14 cellular contexts compared by ENCODE assay signal in the genomic region with DNA sequence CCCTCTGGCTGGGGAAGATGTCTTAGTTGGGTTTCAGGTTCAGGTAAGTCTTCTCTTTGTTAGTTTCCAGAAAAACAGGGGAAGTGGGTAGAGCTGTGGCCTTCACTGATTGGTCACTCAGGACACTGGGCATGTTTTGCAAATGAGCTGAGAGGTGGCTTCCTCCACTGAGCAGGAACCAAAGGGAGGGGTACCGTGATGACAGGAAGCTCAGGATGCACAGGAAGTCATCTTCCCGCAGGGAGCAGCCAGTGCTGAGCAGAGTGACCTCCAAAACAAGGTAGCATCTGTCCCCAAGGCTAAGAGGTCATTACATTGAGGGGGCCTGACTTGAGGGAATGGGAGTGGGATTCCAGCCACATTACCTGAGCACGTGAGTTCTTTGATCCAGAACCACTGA. TPM values are rescaled to one million over a fixed set of nuclear protein-coding genes. Genes with fewer than 3 reads are reported as not detected.
DNase-seq lines count a peak whose midpoint lies in the region; ATAC-seq, FAIRE-seq and TF ChIP-seq lines count a peak whose summit lies in the region.
"Had no signal": no experiment of that assay in that cellular context is flagged by ENCODE, and none has a peak within 500 bp of the region (broad histone marks: within the 10 kb centered on the region; RNA-seq: fewer than 3 reads in every experiment).

No MANE protein-coding gene starts in this region.

- CTCF ChIA-PET in activated naive CD4-positive, alpha-beta T cell treated with anti-CD3 and anti-CD28 coated beads for 36 hours (lab: Charles Lee), result interaction anchor here (14.5 kb wide), 1 partner anchor 10 kb away, joined by 195 read pairs; no protein-coding TSS in a partner anchor
- CTCF ChIA-PET in GM12878 (lab: Yijun Ruan, JAX), result interaction anchor here (1.1 to 2.8 kb wide), 4 partner anchors 9 to 164 kb away, joined by 3 to 14 read pairs (median 6); no protein-coding TSS in a partner anchor

- intact Hi-C loops in activated naive CD4-positive, alpha-beta T cell treated with anti-CD3 and anti-CD28 coated beads for 36 hours (cut with micrococcal nuclease), result no loop called here
- intact Hi-C loops in GM12878 (cut with micrococcal nuclease; ENCODE audit: unreplicated experiment) (loop anchor here (5.0 kb wide), 1 partner anchor 164 kb away; no protein-coding TSS in a partner anchor), spleen (cut with DNase I; ENCODE audit: low total_unique reads) (no loop called here), left colon (cut with DNase I, micrococcal nuclease) (no loop called here)

- H4K20me1 ChIP-seq in OCI-LY1 (ENCODE audit: insufficient read depth, low read length) (no peaks in the 10 kb centered on the region), GM12878 (ENCODE audit: control insufficient read depth, insufficient read depth) (no peaks in the 10 kb centered on the region)

- TF ChIP-seq POLR2A in GM12878 (IDR thresholded peaks at IDR 0.05; ENCODE audit: low read depth, low read length) (peak; percentile 47; the same call in 1 of the 2 replicates), spleen (IDR thresholded peaks at IDR 0.05) (no peak)

- H3K79me2 ChIP-seq in OCI-LY1 (ENCODE audit: insufficient read depth, low read length) (no peaks in the 10 kb centered on the region), GM12878 (ENCODE audit: control insufficient read depth, insufficient read depth, low read length) (peaks cover 8% of the 10 kb centered on the region)

- peaks cover 19% of the 10 kb centered on the region; the same call in 1 of the 2 replicates for H3K36me3 ChIP-seq in OCI-LY1 (ENCODE audit: insufficient read depth, low read length)
- H3K36me3 ChIP-seq in GM12878 (ENCODE audit: control insufficient read depth in 2 of 2, insufficient read depth in 2 of 2, low read length in 1 of 2), result peaks cover 3 to 4% of the 10 kb centered on the region in 2 experiments; a peak in 3 of 4 replicates
- H3K36me3 ChIP-seq in spleen, result peaks cover 0 to 31% (median 23%) of the 10 kb centered on the region in 6 donors

- H3K27me3 Mint-ChIP-seq in activated naive CD4-positive, alpha-beta T cell treated with anti-CD3 and anti-CD28 coated beads for 36 hours (ENCODE audit: low read depth), result no peaks in the 10 kb centered on the region

- H3K27me3 ChIP-seq in OCI-LY1 (ENCODE audit: insufficient read depth, low read length) (no peaks in the 10 kb centered on the region), GM12878 (replicated peaks in 1 of 2; ENCODE audit: control insufficient read depth in 2 of 2, insufficient read depth in 2 of 2, low read length in 1 of 2) (no peaks in the 10 kb centered on the region), spleen (replicated peaks in 1 of 7) (no peaks in the 10 kb centered on the region)

- peaks cover 6% of the 10 kb centered on the region for H3K36me3 Mint-ChIP-seq in activated naive CD4-positive, alpha-beta T cell treated with anti-CD3 and anti-CD28 coated beads for 36 hours (ENCODE audit: low read depth)

- BruUV-seq in GM12878 (replicated peaks; lab: Mats Ljungman, UMichigan), result no TSS peak

- SMC1A ChIA-PET in GM12878 (lab: Charles Lee; ENCODE audit: uncharacterized antibody, unreplicated experiment), result interaction anchor here (1.3 to 2.3 kb wide), 3 partner anchors 10 to 76 kb away, joined by 3 to 8 read pairs (median 3); no protein-coding TSS in a partner anchor

- RAD21 ChIA-PET in GM12878 (lab: Charles Lee; ENCODE audit: unreplicated experiment), result interaction anchor here (1.0 to 2.3 kb wide), 5 partner anchors 9 to 165 kb away, joined by 4 to 13 read pairs (median 6); no protein-coding TSS in a partner anchor

- H3K4me3 Mint-ChIP-seq in activated naive CD4-positive, alpha-beta T cell treated with anti-CD3 and anti-CD28 coated beads for 36 hours, result no peak overlapping the region

- H3K4me1 ChIP-seq in OCI-LY1 (ENCODE audit: insufficient read depth, low read length, severe bottlenecking) (peaks cover 32% of the 10 kb centered on the region), GM12878 (ENCODE audit: control insufficient read depth, insufficient read depth, low read length) (peaks cover 18% of the 10 kb centered on the region), spleen (peaks cover 26 to 66% (median 41%) of the 10 kb centered on the region in 6 donors)

- peak overlapping the region; percentile 58 for H3K27ac Mint-ChIP-seq in activated naive CD4-positive, alpha-beta T cell treated with anti-CD3 and anti-CD28 coated beads for 36 hours

- H3K9me3 Mint-ChIP-seq in activated naive CD4-positive, alpha-beta T cell treated with anti-CD3 and anti-CD28 coated beads for 36 hours, result no peaks in the 10 kb centered on the region

- H3K9me2 ChIP-seq in OCI-LY1 (ENCODE audit: low read depth, low read length), result no peaks in the 10 kb centered on the region

- peak; percentile 53 for ATAC-seq in GM12878
- ATAC-seq in left colon, result no peak

- H3K9me3 ChIP-seq in OCI-LY1 (ENCODE audit: low read length), result no peaks in the 10 kb centered on the region
- no peaks in the 10 kb centered on the region for H3K9me3 ChIP-seq in GM12878 (replicated peaks; ENCODE audit: control insufficient read depth, insufficient read depth, low read length)
- H3K9me3 ChIP-seq in spleen, result no peaks in the 10 kb centered on the region

- peaks cover 32% of the 10 kb centered on the region for H3K4me1 Mint-ChIP-seq in activated naive CD4-positive, alpha-beta T cell treated with anti-CD3 and anti-CD28 coated beads for 36 hours (ENCODE audit: low read depth)

- peak overlapping the region; percentile 35; the same call in 1 of the 2 replicates for H3K4me2 ChIP-seq in OCI-LY1 (ENCODE audit: low read length)
- H3K4me2 ChIP-seq in GM12878 (ENCODE audit: control insufficient read depth, insufficient read depth), result 0 out of 2 replicates have a peak overlapping the region, but pooled peaks have one; percentile 22

- POLR2A ChIA-PET in GM12878 (lab: Charles Lee), result interaction anchor here (1.2 to 1.8 kb wide), 3 partner anchors 10 to 76 kb away, joined by 5 to 8 read pairs (median 6); no protein-coding TSS in a partner anchor

- H2AFZ ChIP-seq in OCI-LY1 (ENCODE audit: low read length) (no peak overlapping the region), GM12878 (ENCODE audit: control insufficient read depth, low read depth, low read length) (no peak overlapping the region)

- WGBS in GM12878 (ENCODE audit: insufficient coverage, insufficient replicate concordance, low lambda C conversion rate, missing lambda C conversion rate), result 3% methylated on average over 3 of the region's 3 CpGs
- 23 to 31% (median 26%) methylated on average over 3 of the region's 3 CpGs for WGBS in spleen, 5 donors

- H3F3A ChIP-seq in OCI-LY1 (ENCODE audit: insufficient read depth, low read length), result no peaks in the 10 kb centered on the region

- in situ Hi-C loops in GM12878 (cut with MboI), result no loop called here

- no peak for DNase-seq in activated naive CD4-positive, alpha-beta T cell treated with anti-CD3 and anti-CD28 coated beads for 36 hours
- DNase-seq in activated naive CD4-positive, alpha-beta T cell treated with anti-CD3 and anti-CD28 coated beads, Interleukin-2, amount 50 U/mL, for 16 hours, result no peak
- DNase-seq in GM12878 (ENCODE audit: low read depth, low spot score) (no peak), spleen (no peak), left colon (no peak), iPS-NIHi7 (ENCODE audit: extremely low spot score) (no peak), Ammon's horn (ENCODE audit: low spot score) (no peak)
- DNase-seq: GF-D8; stimulated activated CD4-positive, alpha-beta T cell treated with anti-CD3 and anti-CD28 coated beads, Interleukin-2, amount 100 ng/mL, for 24 hours; stimulated activated naive CD4-positive, alpha-beta T cell had no signal

- H3K4me3 ChIP-seq in OCI-LY1 (ENCODE audit: low read depth, low read length, poor library complexity, severe bottlenecking), result no peak overlapping the region
- H3K4me3 ChIP-seq in GM12878, result no peak overlapping the region
- peak overlapping the region in 1 of 8 donors; percentile 38 for H3K4me3 ChIP-seq in spleen

- TF ChIP-seq RAD21 in GM12878 (IDR thresholded peaks at IDR 0.05; ENCODE audit: insufficient read depth, low read depth, low read length), result no peak

- peak; percentile 18 for FAIRE-seq in GM12878 (lab: Jason Lieb, UNC)
- FAIRE-seq: bronchial epithelial cell, endothelial cell of umbilical vein, TTC549 had no signal

- no peak for TF ChIP-seq EP300 in GM12878 (IDR thresholded peaks at IDR 0.05; ENCODE audit: borderline replicate concordance in 1 of 2, control insufficient read depth in 1 of 2, low read depth in 2 of 2, low read length in 2 of 2)

- TF ChIP-seq CTCF in OCI-LY1 (IDR thresholded peaks at IDR 0.05; ENCODE audit: low read length) (no peak), GM12878 (IDR thresholded peaks at IDR 0.05 in 2 of 3, conservative IDR thresholded peaks at IDR 0.05 in 1 of 3; ENCODE audit: control insufficient read depth in 2 of 3, extremely low read depth in 1 of 3, insufficient read depth in 1 of 3, low read depth in 3 of 3, low read length in 3 of 3) (no peak), spleen (IDR thresholded peaks at IDR 0.05 in 8 of 11, conservative IDR thresholded peaks at IDR 0.05 in 3 of 11) (no peak)

- H3K27ac ChIP-seq in OCI-LY1 (ENCODE audit: low read depth, low read length, poor library complexity, severe bottlenecking) (peak overlapping the region; percentile 67), GM12878 (ENCODE audit: control insufficient read depth, insufficient read depth) (peak overlapping the region; percentile 25; the same call in 1 of the 2 replicates), spleen (peak overlapping the region in 7 of 8 donors; percentile 30 to 87 (median 79))

- H3K9ac ChIP-seq in OCI-LY1 (ENCODE audit: low read length), result no peak overlapping the region; the same call in 1 of the 2 replicates
- H3K9ac ChIP-seq in GM12878 (ENCODE audit: control insufficient read depth, insufficient read depth, low read length), result no peak overlapping the region

RNA-seq across cellular contexts. Expression of a gene that starts 5.6 kb away (rescaled TPM):
- 10 to 100 TPM; 49.7 to 55.2 TPM for total RNA-seq in activated naive CD4-positive, alpha-beta T cell treated with anti-CD3 and anti-CD28 coated beads for 36 hours
- 22.0 and 36.6 TPM in 2 replicates for total RNA-seq in GM12878 (2013; cell fraction: nucleolus; rRNA removed)
- 115 and 144 TPM in 2 replicates for total RNA-seq in GM12878 (2014; rRNA removed)
- 41.6 and 43.7 TPM in 2 replicates for total RNA-seq in GM12878 (2014; rRNA removed; fragmentation: Illumina TruSeq; extraction: Trizol)
- total RNA-seq in GM12878 (2021), result 86.3 and 88.5 TPM in 2 replicates
- 15.1 TPM for polyA plus RNA-seq in GM12878 (2011; ENCODE audit: low read depth)
- 17.4 and 40.2 TPM in 2 replicates for polyA plus RNA-seq in GM12878 (2011; rRNA removed)
- polyA plus RNA-seq in GM12878 (2011; cell fraction: cytosol; rRNA removed), result 45.1 and 76.6 TPM in 2 replicates
- 82.6 and 87.6 TPM in 2 replicates for polyA plus RNA-seq in GM12878 (2011; cell fraction: nucleus; rRNA removed)
- polyA plus RNA-seq in GM12878 (2012), result 49.7 and 55.2 TPM in 2 replicates
- 10.4 and 24.2 TPM in 2 replicates for polyA plus RNA-seq in GM12878 (2014; fragmentation: Illumina TruSeq; extraction: Trizol)
- polyA plus RNA-seq in GM12878 (2014; fragmentation: Nextera tagmentation; extraction: Ambion mirVana), result 1 to 10 TPM; 3.7 to 9.8 TPM
- 158 and 188 TPM in 2 replicates for polyA plus RNA-seq in GM12878 (2014; rRNA removed)
- polyA plus RNA-seq in GM12878 (2016; fragmentation: Nextera tagmentation; extraction: Ambion mirVana), result 100 to 1,000 TPM; 116 to 129 TPM
- 10.6 and 15.4 TPM in 2 replicates for polyA minus RNA-seq in GM12878 (2011; rRNA and poly(A)+ RNA removed)
- 7.4 and 11.4 TPM in 2 replicates for polyA minus RNA-seq in GM12878 (2011; cell fraction: cytosol; rRNA and poly(A)+ RNA removed)
- 20.4 and 32.2 TPM in 2 replicates for polyA minus RNA-seq in GM12878 (2011; cell fraction: nucleus; rRNA and poly(A)+ RNA removed)
- 10 to 100 TPM; 48.2 to 77.9 (median 54.6) TPM for total RNA-seq in spleen
- polyA plus RNA-seq in spleen, result 100 to 1,000 TPM; 105 to 145 (median 139) TPM
- total RNA-seq in left colon, result 10 to 100 TPM; 77.6 to 86.6 TPM

RNA-seq across cellular contexts. Expression of a gene that starts 16.2 kb away (rescaled TPM):
- 1 to 10 TPM; 3.8 to 4.9 TPM for total RNA-seq in activated naive CD4-positive, alpha-beta T cell treated with anti-CD3 and anti-CD28 coated beads for 36 hours
- total RNA-seq in GM12878 (2013; cell fraction: nucleolus; rRNA removed), result 11.3 and 11.4 TPM in 2 replicates
- total RNA-seq in GM12878 (2014; rRNA removed), result 5.6 and 6.1 TPM in 2 replicates
- total RNA-seq in GM12878 (2014; rRNA removed; fragmentation: Illumina TruSeq; extraction: Trizol), result 4.1 and 5.6 TPM in 2 replicates
- 11.6 and 11.7 TPM in 2 replicates for total RNA-seq in GM12878 (2021)
- 4.5 TPM for polyA plus RNA-seq in GM12878 (2011; ENCODE audit: low read depth)
- 2.4 and 5.2 TPM in 2 replicates for polyA plus RNA-seq in GM12878 (2011; rRNA removed)
- 9.5 and 11.2 TPM in 2 replicates for polyA plus RNA-seq in GM12878 (2011; cell fraction: cytosol; rRNA removed)
- 8.6 and 10.6 TPM in 2 replicates for polyA plus RNA-seq in GM12878 (2011; cell fraction: nucleus; rRNA removed)
- polyA plus RNA-seq in GM12878 (2012), result 9.2 and 11.8 TPM in 2 replicates
- polyA plus RNA-seq in GM12878 (2014; fragmentation: Illumina TruSeq; extraction: Trizol), result 2.9 and 6.5 TPM in 2 replicates
- 1 to 10 TPM; 1.5 to 4.3 TPM for polyA plus RNA-seq in GM12878 (2014; fragmentation: Nextera tagmentation; extraction: Ambion mirVana)
- polyA plus RNA-seq in GM12878 (2014; rRNA removed), result 6.9 and 10.9 TPM in 2 replicates
- polyA plus RNA-seq in GM12878 (2016; fragmentation: Nextera tagmentation; extraction: Ambion mirVana), result 10 to 100 TPM; 15.7 to 19.8 TPM
- 7.3 and 10.3 TPM in 2 replicates for polyA minus RNA-seq in GM12878 (2011; rRNA and poly(A)+ RNA removed)
- polyA minus RNA-seq in GM12878 (2011; cell fraction: cytosol; rRNA and poly(A)+ RNA removed), result 3.5 and 6.9 TPM in 2 replicates
- 5.9 and 11.0 TPM in 2 replicates for polyA minus RNA-seq in GM12878 (2011; cell fraction: nucleus; rRNA and poly(A)+ RNA removed)
- total RNA-seq in spleen, result 10 to 100 TPM; 10.5 to 19.2 (median 14.7) TPM
- 10 to 100 TPM in 2 of 3 donors, 1 to 10 TPM in 1; 7.8 to 12.4 (median 10.0) TPM for polyA plus RNA-seq in spleen
- 10 to 100 TPM; 20.3 to 29.9 TPM for total RNA-seq in left colon

RNA-seq across cellular contexts. Expression of a gene that starts 28.3 kb away (rescaled TPM):
- 100 to 1,000 TPM; 242 to 258 TPM for total RNA-seq in activated naive CD4-positive, alpha-beta T cell treated with anti-CD3 and anti-CD28 coated beads for 36 hours
- 43.4 and 56.9 TPM in 2 replicates for total RNA-seq in GM12878 (2013; cell fraction: nucleolus; rRNA removed)
- total RNA-seq in GM12878 (2014; rRNA removed) (150 and 158 TPM in 2 replicates), GM12878 (2014; rRNA removed; fragmentation: Illumina TruSeq; extraction: Trizol) (324 and 357 TPM in 2 replicates), GM12878 (2021) (316 and 327 TPM in 2 replicates), spleen (100 to 1,000 TPM in 2 of 7 donors, 10 to 100 TPM in 5; 47.1 to 116 (median 92.1) TPM), left colon (100 to 1,000 TPM; 212 to 220 TPM)
- polyA plus RNA-seq in GM12878 (2011; ENCODE audit: low read depth), result 208 TPM
- polyA plus RNA-seq in GM12878 (2011; rRNA removed) (79.7 and 112 TPM in 2 replicates), GM12878 (2014; fragmentation: Illumina TruSeq; extraction: Trizol) (101 and 318 TPM in 2 replicates), GM12878 (2014; fragmentation: Nextera tagmentation; extraction: Ambion mirVana) (100 to 1,000 TPM in 1 of 2 experiments, 10 to 100 TPM in 1; 95.9 to 140 TPM), GM12878 (2014; rRNA removed) (339 and 341 TPM in 2 replicates), GM12878 (2016; fragmentation: Nextera tagmentation; extraction: Ambion mirVana) (100 to 1,000 TPM; 648 to 651 TPM), spleen (100 to 1,000 TPM; 106 to 192 (median 164) TPM)
- polyA plus RNA-seq in GM12878 (2011; cell fraction: cytosol; rRNA removed), result 288 and 290 TPM in 2 replicates
- polyA plus RNA-seq in GM12878 (2011; cell fraction: nucleus; rRNA removed), result 199 and 203 TPM in 2 replicates
- polyA plus RNA-seq in GM12878 (2012), result 277 and 284 TPM in 2 replicates
- polyA minus RNA-seq in GM12878 (2011; rRNA and poly(A)+ RNA removed), result 39.5 and 98.5 TPM in 2 replicates
- 111 and 140 TPM in 2 replicates for polyA minus RNA-seq in GM12878 (2011; cell fraction: cytosol; rRNA and poly(A)+ RNA removed)
- polyA minus RNA-seq in GM12878 (2011; cell fraction: nucleus; rRNA and poly(A)+ RNA removed), result 46.9 and 65.1 TPM in 2 replicates

RNA-seq across cellular contexts. Expression of a gene that starts 38.2 kb away (rescaled TPM):
- 1 to 10 TPM; 2.5 to 3.1 TPM for total RNA-seq in activated naive CD4-positive, alpha-beta T cell treated with anti-CD3 and anti-CD28 coated beads for 36 hours
- total RNA-seq in GM12878 (2013; cell fraction: nucleolus; rRNA removed), result 4.4 and 6.6 TPM in 2 replicates
- 0.76 and 1.2 TPM in 2 replicates for total RNA-seq in GM12878 (2014; rRNA removed)
- total RNA-seq in GM12878 (2014; rRNA removed; fragmentation: Illumina TruSeq; extraction: Trizol), result 0.88 and 0.94 TPM in 2 replicates
- total RNA-seq in GM12878 (2021), result 3.1 and 3.4 TPM in 2 replicates
- polyA plus RNA-seq in GM12878 (2011; ENCODE audit: low read depth), result 0.83 TPM
- polyA plus RNA-seq in GM12878 (2011; rRNA removed), result 0.17 and 0.30 TPM in 2 replicates
- 0.57 and 0.84 TPM in 2 replicates for polyA plus RNA-seq in GM12878 (2011; cell fraction: cytosol; rRNA removed)
- polyA plus RNA-seq in GM12878 (2011; cell fraction: nucleus; rRNA removed), result 2.8 and 2.9 TPM in 2 replicates
- polyA plus RNA-seq in GM12878 (2012), result 2.9 and 4.1 TPM in 2 replicates
- 0.17 and 0.84 TPM in 2 replicates for polyA plus RNA-seq in GM12878 (2014; fragmentation: Illumina TruSeq; extraction: Trizol)
- polyA plus RNA-seq in GM12878 (2014; fragmentation: Nextera tagmentation; extraction: Ambion mirVana), result under 1 TPM; 0.03 to 0.16 TPM
- 2.4 and 3.0 TPM in 2 replicates for polyA plus RNA-seq in GM12878 (2014; rRNA removed)
- polyA plus RNA-seq in GM12878 (2016; fragmentation: Nextera tagmentation; extraction: Ambion mirVana), result 1 to 10 TPM in 1 of 2 experiments, under 1 TPM in 1; 0.98 to 1.0 TPM
- 0.22 and 0.41 TPM in 2 replicates for polyA minus RNA-seq in GM12878 (2011; rRNA and poly(A)+ RNA removed)
- polyA minus RNA-seq in GM12878 (2011; cell fraction: cytosol; rRNA and poly(A)+ RNA removed), result 0.53 and 0.94 TPM in 2 replicates
- 0.73 and 0.96 TPM in 2 replicates for polyA minus RNA-seq in GM12878 (2011; cell fraction: nucleus; rRNA and poly(A)+ RNA removed)
- 10 to 100 TPM in 6 of 7 donors, 1 to 10 TPM in 1; 9.3 to 31.0 (median 14.9) TPM for total RNA-seq in spleen
- 1 to 10 TPM; 3.1 to 6.4 (median 4.7) TPM for polyA plus RNA-seq in spleen
- total RNA-seq in left colon, result 10 to 100 TPM; 26.6 to 39.6 TPM

RNA-seq across cellular contexts. Expression of a gene that starts 56.8 kb away (rescaled TPM):
- total RNA-seq in activated naive CD4-positive, alpha-beta T cell treated with anti-CD3 and anti-CD28 coated beads for 36 hours, result 100 to 1,000 TPM; 633 to 688 TPM
- total RNA-seq in GM12878 (2013; cell fraction: nucleolus; rRNA removed), result 19.8 and 21.3 TPM in 2 replicates
- 163 and 207 TPM in 2 replicates for total RNA-seq in GM12878 (2014; rRNA removed)
- 312 and 322 TPM in 2 replicates for total RNA-seq in GM12878 (2014; rRNA removed; fragmentation: Illumina TruSeq; extraction: Trizol)
- total RNA-seq in GM12878 (2021), result 506 and 514 TPM in 2 replicates
- polyA plus RNA-seq in GM12878 (2011; ENCODE audit: low read depth), result 65.4 TPM
- 603 and 801 TPM in 2 replicates for polyA plus RNA-seq in GM12878 (2011; rRNA removed)
- 90.6 and 121 TPM in 2 replicates for polyA plus RNA-seq in GM12878 (2011; cell fraction: cytosol; rRNA removed)
- polyA plus RNA-seq in GM12878 (2011; cell fraction: nucleus; rRNA removed), result 80.5 and 124 TPM in 2 replicates
- polyA plus RNA-seq in GM12878 (2012), result 224 and 225 TPM in 2 replicates
- polyA plus RNA-seq in GM12878 (2014; fragmentation: Illumina TruSeq; extraction: Trizol), result 265 and 335 TPM in 2 replicates
- 100 to 1,000 TPM; 709 to 767 TPM for polyA plus RNA-seq in GM12878 (2014; fragmentation: Nextera tagmentation; extraction: Ambion mirVana)
- polyA plus RNA-seq in GM12878 (2014; rRNA removed), result 232 and 249 TPM in 2 replicates
- 100 to 1,000 TPM; 755 to 803 TPM for polyA plus RNA-seq in GM12878 (2016; fragmentation: Nextera tagmentation; extraction: Ambion mirVana)
- 63.9 and 102 TPM in 2 replicates for polyA minus RNA-seq in GM12878 (2011; rRNA and poly(A)+ RNA removed)
- polyA minus RNA-seq in GM12878 (2011; cell fraction: cytosol; rRNA and poly(A)+ RNA removed), result 148 and 173 TPM in 2 replicates
- polyA minus RNA-seq in GM12878 (2011; cell fraction: nucleus; rRNA and poly(A)+ RNA removed), result 13.5 and 14.2 TPM in 2 replicates
- 100 to 1,000 TPM in 4 of 7 donors, 10 to 100 TPM in 3; 67.7 to 310 (median 251) TPM for total RNA-seq in spleen
- 100 to 1,000 TPM in 2 of 3 donors, 10 to 100 TPM in 1; 97.3 to 127 (median 117) TPM for polyA plus RNA-seq in spleen
- 100 to 1,000 TPM; 235 to 254 TPM for total RNA-seq in left colon

Comparison
In these comparisons a context has a peak if more than half of its experiments do, and no peak if none do; other contexts are left out.
1. H3K27ac ChIP-seq: peak in every context shown above with its lines; median percentile 79 in spleen; 67 in OCI-LY1; 25 in GM12878.